In the genomic region with DNA sequence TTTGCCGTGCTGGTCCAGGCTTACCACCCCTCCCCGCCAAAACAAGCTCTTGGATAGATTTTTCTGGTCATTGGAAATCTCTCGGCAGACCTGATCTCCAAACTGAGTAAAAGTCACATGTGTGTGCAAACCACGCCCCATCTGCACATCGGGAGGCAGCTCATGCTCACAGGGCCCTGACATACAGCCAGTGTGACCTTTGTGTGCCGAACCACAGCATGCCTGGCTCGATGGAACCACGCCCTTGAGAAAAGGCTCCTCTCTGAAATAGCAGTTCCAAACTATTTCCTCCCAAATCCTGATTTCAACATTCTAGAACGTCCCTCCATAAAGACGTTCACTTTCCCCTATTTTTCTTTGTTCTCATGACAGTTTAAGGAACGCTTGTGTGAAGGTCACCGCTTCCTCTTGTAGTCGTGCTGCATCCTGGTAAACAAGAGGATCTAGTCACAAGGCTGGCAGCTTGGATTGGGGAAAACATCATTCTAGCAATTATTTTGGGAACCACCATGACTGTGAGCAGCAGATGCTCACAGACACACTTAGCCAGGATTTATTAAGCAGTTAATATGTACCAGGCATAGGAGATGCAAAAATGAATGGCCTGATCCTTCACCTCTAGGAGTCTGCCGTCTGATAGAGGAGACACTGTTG, we compare ENCODE assay signal across 22 cellular contexts. TPM values are rescaled to one million over a fixed set of nuclear protein-coding genes. Genes with fewer than 3 reads are reported as not detected.
A peak's percentile ranks its signal among the peaks of the same experiment; 100 is the strongest.
DNase-seq lines count a peak whose midpoint lies in the region; ATAC-seq, FAIRE-seq and TF ChIP-seq lines count a peak whose summit lies in the region.
"Had no signal": no experiment of that assay in that cellular context is flagged by ENCODE, and none has a peak within 500 bp of the region (broad histone marks: within the 10 kb centered on the region; RNA-seq: fewer than 3 reads in every experiment).

No MANE protein-coding gene starts in this region.

- H3K9ac ChIP-seq in subcutaneous abdominal adipose tissue (ENCODE audit: low read length in 5 of 5), result peak overlapping the region in 1 of 5 donors; percentile 4
- H3K9ac ChIP-seq: BLaER1 treated with 17β-estradiol and CSF1 and Interleukin-3, amounts not matched to agents 10 nM and 100 nM had no signal

- H3K36me3 ChIP-seq in right lobe of liver, result no peaks in the 10 kb centered on the region
- no peaks in the 10 kb centered on the region for H3K36me3 ChIP-seq in subcutaneous abdominal adipose tissue (ENCODE audit: control insufficient read depth in 5 of 5, insufficient read depth in 5 of 5, low read length in 5 of 5)
- no peaks in the 10 kb centered on the region for H3K36me3 ChIP-seq in small intestine (ENCODE audit: control insufficient read depth in 2 of 2, insufficient read depth in 2 of 2, low read length in 2 of 2)
- H3K36me3 ChIP-seq: BLaER1 treated with 17β-estradiol and CSF1 and Interleukin-3, amounts not matched to agents 10 nM and 100 nM had no signal

- DNase-seq in NCI-H1694 (lab: John Stamatoyannopoulos, UW) (peak; percentile 40), dermis blood vessel endothelial cell (peak; percentile 13), right lobe of liver (no peak), hippocampal formation (lab: John Stamatoyannopoulos, UW) (no peak), small intestine (no peak), NCI-H2196 treated with DMSO at 0.1 percent for 48 hours (lab: John Stamatoyannopoulos, UW; ENCODE audit: unreplicated experiment) (no peak)
- DNase-seq: DMS 273 treated with DMSO at 0.1 percent for 48 hours, GDM1, H7, IMR-90, NCI-H1048, NCI-H146, NCI-H2081 treated with DMSO at 0.1 percent for 48 hours, NCI-H510A, NCI-H774, OCI-M1, SHP77 treated with DMSO at 0.1 percent for 48 hours had no signal

- WGBS in right lobe of liver (ENCODE audit: insufficient coverage, low coverage, low lambda C conversion rate, missing lambda C conversion rate), result 50% methylated on average over 7 of the region's 14 CpGs
- 67 to 75% (median 72%) methylated on average over 14 of the region's 14 CpGs for WGBS in small intestine, 3 donors

- ATAC-seq in right lobe of liver, result peak; percentile 9 to 59 (median 56)
- ATAC-seq in HG03108 (IDR thresholded peaks at IDR 0.05; ENCODE audit: unreplicated experiment), result no peak
- ATAC-seq: SK-N-SH treated with all-trans-retinoic acid at 6 μM for 48 hours had no signal

- H3K27me3 ChIP-seq in right lobe of liver, result no peaks in the 10 kb centered on the region
- H3K27me3 ChIP-seq in subcutaneous abdominal adipose tissue (ENCODE audit: control insufficient read depth in 5 of 5, insufficient read depth in 4 of 5, low read length in 5 of 5), result no peaks in the 10 kb centered on the region
- H3K27me3 ChIP-seq in small intestine (ENCODE audit: control insufficient read depth in 2 of 2, insufficient read depth in 2 of 2, low read length in 2 of 2), result no peaks in the 10 kb centered on the region
- H3K27me3 ChIP-seq: BLaER1 treated with 17β-estradiol and CSF1 and Interleukin-3, amounts not matched to agents 10 nM and 100 nM had no signal

- H3K4me1 ChIP-seq in right lobe of liver, result no peaks in the 10 kb centered on the region
- H3K4me1 ChIP-seq in subcutaneous abdominal adipose tissue (ENCODE audit: control insufficient read depth in 5 of 5, insufficient read depth in 5 of 5, low read length in 5 of 5), result peaks cover 9 to 22% (median 20%) of the 10 kb centered on the region in 5 donors
- H3K4me1 ChIP-seq in small intestine (ENCODE audit: control insufficient read depth in 2 of 2, insufficient read depth in 1 of 2, low read depth in 1 of 2, low read length in 1 of 2), result no peaks in the 10 kb centered on the region
- H3K4me1 ChIP-seq: BLaER1 treated with 17β-estradiol and CSF1 and Interleukin-3, amounts not matched to agents 10 nM and 100 nM had no signal

- H3K27ac ChIP-seq in right lobe of liver (no peak overlapping the region), subcutaneous abdominal adipose tissue (ENCODE audit: low read depth, low read length) (peak overlapping the region; percentile 62), small intestine (ENCODE audit: low read depth in 1 of 2, low read length in 1 of 2) (no peak overlapping the region)
- H3K27ac ChIP-seq: BLaER1 treated with 17β-estradiol and CSF1 and Interleukin-3, amounts not matched to agents 10 nM and 100 nM; HL-60 had no signal

- intact Hi-C loops in right lobe of liver (cut with DNase I), result no loop called here

- TF ChIP-seq CTCF in right lobe of liver (IDR thresholded peaks at IDR 0.05), result no peak

- no peak for TF ChIP-seq POLR2A in right lobe of liver (IDR thresholded peaks at IDR 0.05)

- H3K9me3 ChIP-seq in right lobe of liver, result no peaks in the 10 kb centered on the region
- H3K9me3 ChIP-seq in subcutaneous abdominal adipose tissue (ENCODE audit: control insufficient read depth in 5 of 5, low read length in 5 of 5), result no peaks in the 10 kb centered on the region
- H3K9me3 ChIP-seq in small intestine (ENCODE audit: control insufficient read depth, low read depth), result no peaks in the 10 kb centered on the region

- FAIRE-seq in small intestine (lab: Jason Lieb, UNC), result no peak

- H3K4me3 ChIP-seq in right lobe of liver (no peak overlapping the region), subcutaneous abdominal adipose tissue (ENCODE audit: low read depth in 1 of 5, low read length in 5 of 5) (peak overlapping the region in 1 of 5 donors; percentile 33), small intestine (ENCODE audit: low read depth in 1 of 2, low read length in 2 of 2) (no peak overlapping the region)
- H3K4me3 ChIP-seq: BLaER1 treated with 17β-estradiol and CSF1 and Interleukin-3, amounts not matched to agents 10 nM and 100 nM had no signal

RNA-seq across cellular contexts. Expression of a gene that starts 59.2 kb away (rescaled TPM):
- 192 and 255 TPM in 2 replicates for total RNA-seq in dermis blood vessel endothelial cell
- total RNA-seq in right lobe of liver, result 10 to 100 TPM; 29.8 to 36.5 (median 31.1) TPM
- polyA plus RNA-seq in small intestine, result 10 to 100 TPM in 1 of 3 donors, 1 to 10 TPM in 2; 8.5 to 18.1 (median 9.5) TPM

Comparison
In these comparisons a context has a peak if more than half of its experiments do, and no peak if none do; other contexts are left out.
1. DNase-seq: peak in NCI-H1694 (single experiment) and dermis blood vessel endothelial cell (single experiment); none in right lobe of liver (0 of 3), hippocampal formation (0 of 2), small intestine (single experiment) and NCI-H2196 treated with DMSO at 0.1 percent for 48 hours (single experiment).